13 cellular contexts compared by ENCODE assay signal in the genomic region with DNA sequence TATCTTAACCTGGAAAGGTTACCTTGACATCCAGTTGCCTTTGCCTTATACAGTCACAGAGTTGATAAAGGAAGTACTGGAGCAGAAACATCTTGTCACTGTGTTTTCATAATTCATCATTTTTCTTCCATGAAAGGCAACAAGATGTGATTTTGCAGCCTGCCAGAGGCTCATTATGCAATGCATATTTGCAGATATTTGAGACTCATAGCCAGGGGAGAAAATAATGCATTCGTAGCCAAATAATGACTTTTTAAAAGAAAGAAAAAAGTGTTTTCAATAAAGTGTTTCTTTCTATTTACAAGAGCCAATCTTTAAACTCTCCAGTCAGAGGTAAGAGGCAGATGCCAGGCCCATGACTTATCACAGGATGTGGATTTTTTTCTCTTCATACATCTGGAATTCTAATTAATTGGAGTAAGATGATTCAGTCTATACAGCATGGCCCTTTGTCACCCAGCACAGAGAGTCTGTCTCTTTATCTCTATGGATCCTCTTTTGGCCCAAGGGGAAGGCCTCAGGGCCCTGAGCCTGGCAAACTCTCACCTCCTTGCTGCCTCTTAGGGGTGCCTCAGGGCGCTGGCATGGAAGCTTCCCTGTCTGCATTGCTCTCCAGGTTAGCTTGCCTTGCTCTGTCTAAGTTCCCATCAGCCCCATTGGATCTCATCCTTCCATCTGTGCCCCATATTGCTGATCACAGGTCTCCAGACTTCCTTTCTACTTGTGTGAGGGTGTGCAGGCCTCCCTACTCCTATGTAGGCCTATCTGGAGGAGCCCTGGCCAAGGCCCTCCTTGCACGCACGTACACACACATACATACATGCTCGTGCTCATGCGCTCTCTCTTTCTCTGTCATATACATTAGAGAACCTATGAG.
DNase-seq lines count a peak whose midpoint lies in the region; ATAC-seq and TF ChIP-seq lines count a peak whose summit lies in the region.
"Had no signal": no experiment of that assay in that cellular context is flagged by ENCODE, and none has a peak within 500 bp of the region (broad histone marks: within the 10 kb centered on the region; RNA-seq: fewer than 3 reads in every experiment).

No MANE protein-coding gene starts in this region.

- TF ChIP-seq POLR2A in suprapubic skin (IDR thresholded peaks at IDR 0.05) = no peak

- H3K4me3 Mint-ChIP-seq in brain = no peak overlapping the region
- H3K4me3 Mint-ChIP-seq in activated T-cell treated with anti-CD3 and anti-CD28 coated beads, Interleukin-2, amount 50 U/mL, for 24 hours = no peak overlapping the region
- H3K4me3 Mint-ChIP-seq: stimulated activated naive B cell treated with anti-CD40 and anti-IgM and Interleukin-4, amounts not matched to agents 10 μg/mL and 1 μg/mL and 100 μg/mL, for 72 hours had no signal

- peak in 5 of 8 donors; percentile 9 to 38 (median 19) for ATAC-seq in heart right ventricle
- no peak for ATAC-seq in HG03280 (IDR thresholded peaks at IDR 0.05; ENCODE audit: unreplicated experiment)
- ATAC-seq: stimulated activated naive B cell treated with anti-CD40 and anti-IgM and Interleukin-4, amounts not matched to agents 10 μg/mL and 1 μg/mL and 100 μg/mL, for 72 hours had no signal

- H3K4me1 ChIP-seq in heart right ventricle (peaks cover 0 to 39% (median 20%) of the 10 kb centered on the region in 9 donors), suprapubic skin (peaks cover 12% of the 10 kb centered on the region)

- no peaks in the 10 kb centered on the region for H3K9me3 ChIP-seq in heart right ventricle
- H3K9me3 ChIP-seq in suprapubic skin = no peaks in the 10 kb centered on the region

- peaks cover 3 to 17% (median 5%) of the 10 kb centered on the region in 5 experiments for H3K9me3 Mint-ChIP-seq in brain
- H3K9me3 Mint-ChIP-seq in activated T-cell treated with anti-CD3 and anti-CD28 coated beads, Interleukin-2, amount 50 U/mL, for 24 hours = peaks cover 5% of the 10 kb centered on the region

- WGBS in heart right ventricle, 2 donors = 83 to 89% methylated on average over 6 of the region's 6 CpGs
- WGBS in suprapubic skin = 86% methylated on average over 6 of the region's 6 CpGs

- intact Hi-C loops in heart right ventricle (cut with DNase I) = loop anchor here in 1 of 10 donors (10.0 kb wide), 1 partner anchor 74 kb away; no protein-coding TSS in a partner anchor

- H3K4me3 ChIP-seq in HFF-Myc (replicated peaks; ENCODE audit: low read depth, low read length) = no peak overlapping the region
- no peak overlapping the region for H3K4me3 ChIP-seq in heart right ventricle
- H3K4me3 ChIP-seq in suprapubic skin = no peak overlapping the region

- DNase-seq in HFF-Myc (ENCODE audit: extremely low read depth, low read depth) (peak; percentile 71), heart right ventricle (no peak), suprapubic skin (ENCODE audit: low spot score in 2 of 2) (no peak), D341Med (ENCODE audit: low spot score) (no peak), NCI-H2107 treated with DMSO at 0.1 percent for 48 hours (lab: John Stamatoyannopoulos, UW; ENCODE audit: unreplicated experiment) (no peak)
- DNase-seq in activated T-cell treated with anti-CD3 and anti-CD28 coated beads, Interleukin-2, amount 50 U/mL, for 24 hours = no peak
- DNase-seq: activated naive CD4-positive, alpha-beta T cell treated with Interleukin-2 at 50 U/mL for 16 hours; DND-41; NCI-H1105 treated with DMSO at 0.1 percent for 48 hours; stimulated activated naive B cell treated with anti-CD40 and anti-IgM and Interleukin-4, amounts not matched to agents 10 μg/mL and 1 μg/mL and 100 μg/mL, for 72 hours had no signal

- TF ChIP-seq CTCF in HFF-Myc (IDR thresholded peaks at IDR 0.05; ENCODE audit: low read depth, low read length, missing control alignments) (no peak), brain (conservative IDR thresholded peaks at IDR 0.05) (no peak), heart right ventricle (IDR thresholded peaks at IDR 0.05) (no peak), suprapubic skin (IDR thresholded peaks at IDR 0.05) (no peak)

- H3K27ac Mint-ChIP-seq in brain = peak overlapping the region in 4 of 5 experiments; percentile 57 to 92 (median 74)
- no peak overlapping the region for H3K27ac Mint-ChIP-seq in activated T-cell treated with anti-CD3 and anti-CD28 coated beads, Interleukin-2, amount 50 U/mL, for 24 hours
- H3K27ac Mint-ChIP-seq: stimulated activated naive B cell treated with anti-CD40 and anti-IgM and Interleukin-4, amounts not matched to agents 10 μg/mL and 1 μg/mL and 100 μg/mL, for 72 hours had no signal

- H3K27me3 ChIP-seq in heart right ventricle (no peaks in the 10 kb centered on the region), suprapubic skin (no peaks in the 10 kb centered on the region)

- H3K27me3 Mint-ChIP-seq in brain = no peaks in the 10 kb centered on the region
- H3K27me3 Mint-ChIP-seq in activated T-cell treated with anti-CD3 and anti-CD28 coated beads, Interleukin-2, amount 50 U/mL, for 24 hours = peaks cover 17% of the 10 kb centered on the region

- TF ChIP-seq EP300 in suprapubic skin (IDR thresholded peaks at IDR 0.05) = no peak

- peak overlapping the region in 9 of 10 donors; percentile 44 to 84 (median 76) for H3K27ac ChIP-seq in heart right ventricle
- H3K27ac ChIP-seq in suprapubic skin = peak overlapping the region; percentile 69
- H3K27ac ChIP-seq: HL-60 had no signal

- peaks cover 0 to 13% (median 0%) of the 10 kb centered on the region in 9 donors for H3K36me3 ChIP-seq in heart right ventricle
- no peaks in the 10 kb centered on the region for H3K36me3 ChIP-seq in suprapubic skin

- H3K36me3 Mint-ChIP-seq in brain = peaks cover 35% of the 10 kb centered on the region
- no peaks in the 10 kb centered on the region for H3K36me3 Mint-ChIP-seq in activated T-cell treated with anti-CD3 and anti-CD28 coated beads, Interleukin-2, amount 50 U/mL, for 24 hours (ENCODE audit: low read depth)

- H3K4me1 Mint-ChIP-seq in brain = peaks cover 59% of the 10 kb centered on the region
- no peaks in the 10 kb centered on the region for H3K4me1 Mint-ChIP-seq in activated T-cell treated with anti-CD3 and anti-CD28 coated beads, Interleukin-2, amount 50 U/mL, for 24 hours (ENCODE audit: low read depth)
- H3K4me1 Mint-ChIP-seq: stimulated activated naive B cell treated with anti-CD40 and anti-IgM and Interleukin-4, amounts not matched to agents 10 μg/mL and 1 μg/mL and 100 μg/mL, for 72 hours had no signal
